In the genomic region with DNA sequence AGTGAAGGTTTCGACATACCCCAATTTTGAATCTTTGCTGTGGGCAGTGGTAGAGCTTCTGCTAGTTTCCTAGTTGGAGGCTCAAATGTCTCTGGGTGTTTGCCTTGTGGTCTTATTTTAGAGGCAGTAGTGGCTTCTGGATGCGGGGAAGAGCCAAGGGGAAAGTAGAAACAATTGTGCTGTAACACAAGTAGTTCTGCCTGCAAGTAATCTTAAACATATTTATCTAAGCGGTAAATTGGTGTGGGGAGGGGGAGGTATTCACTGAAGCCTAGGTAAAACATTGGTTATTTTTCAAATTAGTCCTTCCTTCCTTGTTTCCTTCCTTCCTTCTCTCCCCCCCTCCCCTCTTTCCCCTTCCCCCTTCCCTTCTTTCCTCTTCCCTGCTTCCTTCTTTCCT, we compare ENCODE assay signal across 10 cellular contexts. TPM values are rescaled to one million over a fixed set of nuclear protein-coding genes. Genes with fewer than 3 reads are reported as not detected.
DNase-seq lines count a peak whose midpoint lies in the region; ATAC-seq and TF ChIP-seq lines count a peak whose summit lies in the region.
"Had no signal": no experiment of that assay in that cellular context is flagged by ENCODE, and none has a peak within 500 bp of the region (broad histone marks: within the 10 kb centered on the region; RNA-seq: fewer than 3 reads in every experiment).

A gene with protein sequence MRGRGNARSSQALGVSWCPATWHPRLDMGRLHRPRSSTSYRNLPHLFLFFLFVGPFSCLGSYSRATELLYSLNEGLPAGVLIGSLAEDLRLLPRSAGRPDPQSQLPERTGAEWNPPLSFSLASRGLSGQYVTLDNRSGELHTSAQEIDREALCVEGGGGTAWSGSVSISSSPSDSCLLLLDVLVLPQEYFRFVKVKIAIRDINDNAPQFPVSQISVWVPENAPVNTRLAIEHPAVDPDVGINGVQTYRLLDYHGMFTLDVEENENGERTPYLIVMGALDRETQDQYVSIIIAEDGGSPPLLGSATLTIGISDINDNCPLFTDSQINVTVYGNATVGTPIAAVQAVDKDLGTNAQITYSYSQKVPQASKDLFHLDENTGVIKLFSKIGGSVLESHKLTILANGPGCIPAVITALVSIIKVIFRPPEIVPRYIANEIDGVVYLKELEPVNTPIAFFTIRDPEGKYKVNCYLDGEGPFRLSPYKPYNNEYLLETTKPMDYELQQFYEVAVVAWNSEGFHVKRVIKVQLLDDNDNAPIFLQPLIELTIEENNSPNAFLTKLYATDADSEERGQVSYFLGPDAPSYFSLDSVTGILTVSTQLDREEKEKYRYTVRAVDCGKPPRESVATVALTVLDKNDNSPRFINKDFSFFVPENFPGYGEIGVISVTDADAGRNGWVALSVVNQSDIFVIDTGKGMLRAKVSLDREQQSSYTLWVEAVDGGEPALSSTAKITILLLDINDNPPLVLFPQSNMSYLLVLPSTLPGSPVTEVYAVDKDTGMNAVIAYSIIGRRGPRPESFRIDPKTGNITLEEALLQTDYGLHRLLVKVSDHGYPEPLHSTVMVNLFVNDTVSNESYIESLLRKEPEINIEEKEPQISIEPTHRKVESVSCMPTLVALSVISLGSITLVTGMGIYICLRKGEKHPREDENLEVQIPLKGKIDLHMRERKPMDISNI (minus strand): TSS at position 101 of the 400 bp plus-strand sequence. CDS start 691 bp downstream, outside the sequence.

- no peak within 1 kb of the TSS for H3K27ac ChIP-seq in Panc1 (ENCODE audit: low read length)
- peak within 1 kb of the TSS; percentile 21 to 75 for H3K27ac ChIP-seq in tibial artery
- H3K27ac ChIP-seq: epithelial cell of prostate had no signal

- intact Hi-C loops in Panc1 (cut with micrococcal nuclease; ENCODE audit: unreplicated experiment) (loop anchor here (10.0 kb wide), 1 partner anchor 791 kb away; no protein-coding TSS in a partner anchor), tibial artery (cut with DNase I; ENCODE audit: low total_unique reads) (loop anchor here (10.0 kb wide), 1 partner anchor 761 kb away; no protein-coding TSS in a partner anchor)

- H3K27ac Mint-ChIP-seq in endothelial cell (ENCODE audit: unreplicated experiment) (peak within 1 kb of the TSS; percentile 76), T-helper 17 cell (no peak within 1 kb of the TSS)
- H3K27ac Mint-ChIP-seq: activated naive CD4-positive, alpha-beta T cell treated with anti-CD3 and anti-CD28 coated beads for 36 hours had no signal

- H3K9me3 ChIP-seq in Panc1 (ENCODE audit: control insufficient read depth, insufficient read depth, low read depth, low read length) (no peaks in the 10 kb centered on the region), mucosa of stomach (ENCODE audit: control insufficient read depth, low read length) (no peaks in the 10 kb centered on the region), tibial artery (no peaks in the 10 kb centered on the region), T-helper 17 cell (ENCODE audit: control insufficient read depth, low read length, poor library complexity, severe bottlenecking) (no peaks in the 10 kb centered on the region)

- H3K4me1 Mint-ChIP-seq in endothelial cell (ENCODE audit: unreplicated experiment) = peaks cover 13% of the 10 kb centered on the region
- no peaks in the 10 kb centered on the region for H3K4me1 Mint-ChIP-seq in T-helper 17 cell

- DNase-seq in Panc1 (ENCODE audit: low read depth, low spot score) (no peak), endothelial cell (ENCODE audit: low spot score) (no peak), tibial artery (no peak), T-helper 17 cell (no peak), DMS 273 treated with DMSO at 0.1 percent for 48 hours (lab: John Stamatoyannopoulos, UW) (no peak)
- DNase-seq: activated naive CD4-positive, alpha-beta T cell treated with anti-CD3 and anti-CD28 coated beads for 36 hours had no signal

- BruUV-seq in Panc1 (replicated peaks; lab: Mats Ljungman, UMichigan) = no TSS peak

- H3K4me1 ChIP-seq in Panc1 (ENCODE audit: control insufficient read depth, insufficient read depth, low read length) (no peaks in the 10 kb centered on the region; the same call in 1 of the 2 replicates), mucosa of stomach (ENCODE audit: control insufficient read depth, insufficient read depth, low read length) (no peaks in the 10 kb centered on the region), tibial artery (peaks cover 0 to 30% (median 8%) of the 10 kb centered on the region in 4 donors)

- TF ChIP-seq CTCF in Panc1 (IDR thresholded peaks at IDR 0.05) (no peak), endothelial cell (IDR thresholded peaks at IDR 0.05; ENCODE audit: unreplicated experiment) (no peak), tibial artery (IDR thresholded peaks at IDR 0.05) (no peak)

- no peaks in the 10 kb centered on the region for H3K9me3 Mint-ChIP-seq in endothelial cell (ENCODE audit: unreplicated experiment)
- H3K9me3 Mint-ChIP-seq: activated naive CD4-positive, alpha-beta T cell treated with anti-CD3 and anti-CD28 coated beads for 36 hours had no signal

- H3K36me3 ChIP-seq in Panc1 (ENCODE audit: control insufficient read depth, insufficient read depth, low read length) (no peaks in the 10 kb centered on the region), mucosa of stomach (ENCODE audit: control insufficient read depth, insufficient read depth, low read length) (no peaks in the 10 kb centered on the region), tibial artery (no peaks in the 10 kb centered on the region)

- peak within 1 kb of the TSS; percentile 44 to 63 for H3K4me3 ChIP-seq in Panc1 (ENCODE audit: low read depth in 2 of 2, low read length in 2 of 2)
- H3K4me3 ChIP-seq in mucosa of stomach (ENCODE audit: low read length) = peak within 1 kb of the TSS; percentile 10
- H3K4me3 ChIP-seq in tibial artery = peak within 1 kb of the TSS; percentile 50 to 58

- H3K27me3 ChIP-seq in Panc1 (ENCODE audit: control insufficient read depth, insufficient read depth, low read length) = no peaks in the 10 kb centered on the region
- H3K27me3 ChIP-seq in mucosa of stomach (ENCODE audit: control insufficient read depth, insufficient read depth, low read length) = peaks cover 12% of the 10 kb centered on the region
- H3K27me3 ChIP-seq in tibial artery = no peaks in the 10 kb centered on the region

- CTCF ChIA-PET in Panc1 (lab: Charles Lee) = no interaction called here

- POLR2A ChIA-PET in Panc1 (lab: Charles Lee) = no interaction called here

- no peak for ATAC-seq in Panc1
- ATAC-seq in T-helper 17 cell = no peak
- ATAC-seq in GM18867 (IDR thresholded peaks at IDR 0.05; ENCODE audit: unreplicated experiment) = no peak
- ATAC-seq: HCT116 had no signal

- H3K27me3 Mint-ChIP-seq in endothelial cell (ENCODE audit: unreplicated experiment) = peaks cover 2% of the 10 kb centered on the region
- H3K27me3 Mint-ChIP-seq in T-helper 17 cell = peaks cover 22% of the 10 kb centered on the region

- peak within 1 kb of the TSS; percentile 45 for H3K9ac ChIP-seq in mucosa of stomach (ENCODE audit: low read length)

- H3K4me3 Mint-ChIP-seq in endothelial cell (ENCODE audit: unreplicated experiment) (peak within 1 kb of the TSS; percentile 94), T-helper 17 cell (no peak within 1 kb of the TSS)
- H3K4me3 Mint-ChIP-seq: activated naive CD4-positive, alpha-beta T cell treated with anti-CD3 and anti-CD28 coated beads for 36 hours had no signal

- no peaks in the 10 kb centered on the region for H3K36me3 Mint-ChIP-seq in endothelial cell (ENCODE audit: low read depth, unreplicated experiment)
- H3K36me3 Mint-ChIP-seq in T-helper 17 cell (ENCODE audit: low read depth) = no peaks in the 10 kb centered on the region

- in situ Hi-C loops in Panc1 (cut with HindIII; ENCODE audit: low pct_unique_long_range_greater_than_20kb, low sequenced_read_pairs) = no loop called here

RNA-seq across cellular contexts. Expression of the gene that starts here (rescaled TPM):
- total RNA-seq in Panc1 (2021; ENCODE audit: unreplicated experiment) (3.4 TPM), endothelial cell (ENCODE audit: unreplicated experiment) (5.2 TPM), T-helper 17 cell (under 1 TPM in 1 of 2 donors, not detected in 1; 0.21 TPM)
- polyA plus RNA-seq in Panc1 (2012; ENCODE audit: insufficient read length) = 7.5 TPM
- total RNA-seq: activated naive CD4-positive, alpha-beta T cell treated with anti-CD3 and anti-CD28 coated beads for 36 hours had no signal
